Comparison of ENCODE assay signal across 9 cellular contexts in genomic region chr16:17364319-17365210, GRCh38.
DNase-seq lines count a peak whose midpoint lies in the region; ATAC-seq and TF ChIP-seq lines count a peak whose summit lies in the region.
"Had no signal": no experiment of that assay in that cellular context is flagged by ENCODE, and none has a peak within 500 bp of the region (broad histone marks: within the 10 kb centered on the region; RNA-seq: fewer than 3 reads in every experiment).

No MANE protein-coding gene starts in this region.

- H3K4me3 ChIP-seq in uterus: no peak overlapping the region
- H3K4me3 ChIP-seq: tibial nerve had no signal

- DNase-seq in stimulated activated CD4-positive, alpha-beta T cell treated with anti-CD3 and anti-CD28 coated beads, Interleukin-15, amount 100 ng/mL, for 24 hours: peak; percentile 55
- DNase-seq in stimulated activated CD4-positive, alpha-beta T cell treated with anti-CD3 and anti-CD28 coated beads, Interleukin-4, amount 100 ng/mL, for 1 hour: no peak
- DNase-seq in activated T-helper 1 cell treated with anti-CD3 and anti-CD28 coated beads, Interleukin-2, amount 50 U/mL, for 16 hours (ENCODE audit: low read depth in 1 of 2, low spot score in 1 of 2): peak; percentile 23 to 31
- DNase-seq in iris pigment epithelial cell (ENCODE audit: low read depth): peak; percentile 21
- DNase-seq in uterus: peak; percentile 40 to 71
- no peak for DNase-seq in A172 (ENCODE audit: low spot score)
- no peak for DNase-seq in NCI-H128 (lab: John Stamatoyannopoulos, UW; ENCODE audit: unreplicated experiment)

- H3K27ac ChIP-seq in uterus: peak overlapping the region in 1 of 2 donors; percentile 16

- no peaks in the 10 kb centered on the region for H3K9me3 ChIP-seq in uterus
- H3K9me3 ChIP-seq: tibial nerve had no signal

- no peaks in the 10 kb centered on the region for H3K36me3 ChIP-seq in uterus
- H3K36me3 ChIP-seq: tibial nerve had no signal

- no peak for ATAC-seq in GM19395 (IDR thresholded peaks at IDR 0.05; ENCODE audit: unreplicated experiment)

- no peaks in the 10 kb centered on the region for H3K27me3 ChIP-seq in uterus
- H3K27me3 ChIP-seq: tibial nerve had no signal

- TF ChIP-seq POLR2A in uterus (IDR thresholded peaks at IDR 0.05): no peak

- no peak for TF ChIP-seq CTCF in uterus (IDR thresholded peaks at IDR 0.05)

- intact Hi-C loops in uterus (cut with DNase I; ENCODE audit: low total_unique reads): no loop called here

- H3K4me1 ChIP-seq in uterus: peaks cover 0 to 5% of the 10 kb centered on the region in 2 donors

Comparison
In these comparisons a context has a peak if more than half of its experiments do, and no peak if none do; other contexts are left out.
1. DNase-seq: peak in stimulated activated CD4-positive, alpha-beta T cell treated with anti-CD3 and anti-CD28 coated beads, Interleukin-15, amount 100 ng/mL, for 24 hours (single experiment), activated T-helper 1 cell treated with anti-CD3 and anti-CD28 coated beads, Interleukin-2, amount 50 U/mL, for 16 hours (2 of 2), iris pigment epithelial cell (single experiment) and uterus (2 of 2); none in stimulated activated CD4-positive, alpha-beta T cell treated with anti-CD3 and anti-CD28 coated beads, Interleukin-4, amount 100 ng/mL, for 1 hour (single experiment), A172 (single experiment) and NCI-H128 (single experiment).